ENCODE assay signal across 8 cellular contexts in the genomic region with DNA sequence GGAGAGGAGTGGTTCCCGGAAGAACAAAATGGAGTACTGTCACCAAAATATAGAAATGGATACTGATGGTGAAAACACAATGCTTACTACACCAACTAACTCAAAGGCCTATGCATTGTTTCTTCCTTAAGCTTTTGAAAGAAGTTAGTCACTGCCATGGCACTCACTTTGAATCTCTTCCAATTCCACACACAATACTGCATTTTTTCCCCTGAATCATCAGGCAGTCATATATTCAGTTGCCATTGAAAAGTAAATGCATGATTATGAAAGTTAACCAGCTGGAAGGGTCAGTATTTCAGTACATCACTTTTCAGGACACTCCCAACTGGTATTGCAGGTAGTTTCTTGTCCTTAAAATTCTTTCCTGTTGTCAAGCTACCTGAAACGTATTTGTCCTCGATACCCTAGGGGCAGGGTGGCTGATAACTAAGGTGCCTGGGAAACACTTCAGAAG. TPM values are rescaled to one million over a fixed set of nuclear protein-coding genes. Genes with fewer than 3 reads are reported as not detected.
DNase-seq lines count a peak whose midpoint lies in the region; ATAC-seq and TF ChIP-seq lines count a peak whose summit lies in the region.

No MANE protein-coding gene starts in this region.

- BruUV-seq in Caco-2 (replicated peaks; lab: Mats Ljungman, UMichigan), result no TSS peak

- peak overlapping the region; percentile 77 to 88 (median 84) for H3K27ac ChIP-seq in esophagus squamous epithelium

- no peak for ATAC-seq in GM18873 (IDR thresholded peaks at IDR 0.05; ENCODE audit: low FRiP score, unreplicated experiment)
- ATAC-seq in activated naive CD8-positive, alpha-beta T cell treated with anti-CD3 and anti-CD28 coated beads, Interleukin-2, amount 50 U/mL, for 24 hours, result no peak

- H3K36me3 ChIP-seq in esophagus squamous epithelium (no peaks in the 10 kb centered on the region), Caco-2 (ENCODE audit: control insufficient read depth, insufficient read depth, low read length) (no peaks in the 10 kb centered on the region)

- POLR2A ChIA-PET in Caco-2 (lab: Charles Lee), result no interaction called here

- H3K4me1 Mint-ChIP-seq in activated naive CD8-positive, alpha-beta T cell treated with anti-CD3 and anti-CD28 coated beads, Interleukin-2, amount 50 U/mL, for 24 hours, result peaks cover 15% of the 10 kb centered on the region
- H3K4me1 Mint-ChIP-seq in Caco-2 (ENCODE audit: low read depth, unreplicated experiment), result no peaks in the 10 kb centered on the region

- H3K4me1 ChIP-seq in esophagus squamous epithelium, result peaks cover 16 to 69% (median 36%) of the 10 kb centered on the region in 3 donors
- peaks cover 7% of the 10 kb centered on the region; the same call in 1 of the 2 replicates for H3K4me1 ChIP-seq in Caco-2

- H3K27ac Mint-ChIP-seq in activated naive CD8-positive, alpha-beta T cell treated with anti-CD3 and anti-CD28 coated beads, Interleukin-2, amount 50 U/mL, for 24 hours, result no peak overlapping the region
- H3K27ac Mint-ChIP-seq in Caco-2 (ENCODE audit: unreplicated experiment), result no peak overlapping the region

- CTCF ChIA-PET in Caco-2 (lab: Charles Lee), result no interaction called here

- no peak overlapping the region for H3K4me3 Mint-ChIP-seq in activated naive CD8-positive, alpha-beta T cell treated with anti-CD3 and anti-CD28 coated beads, Interleukin-2, amount 50 U/mL, for 24 hours
- no peak overlapping the region for H3K4me3 Mint-ChIP-seq in Caco-2 (ENCODE audit: unreplicated experiment)

- DNase-seq in AG08396 (ENCODE audit: low spot score) (peak; percentile 58), RKO (ENCODE audit: low spot score) (peak; percentile 89), esophagus squamous epithelium (lab: John Stamatoyannopoulos, UW) (no peak), pons (ENCODE audit: low spot score) (peak; percentile 93), Caco-2 (no peak)
- no peak for DNase-seq in activated CD8-positive, alpha-beta memory T cell treated with anti-CD3 and anti-CD28 coated beads, Interleukin-2, amount 50 U/mL, for 4 hours
- DNase-seq in activated naive CD8-positive, alpha-beta T cell treated with anti-CD3 and anti-CD28 coated beads, Interleukin-2, amount 50 U/mL, for 24 hours, result no peak

- peak overlapping the region in 1 of 4 donors; percentile 21 for H3K4me3 ChIP-seq in esophagus squamous epithelium
- no peak overlapping the region for H3K4me3 ChIP-seq in Caco-2 (ENCODE audit: low read depth, low read length)

- TF ChIP-seq POLR2A in esophagus squamous epithelium (IDR thresholded peaks at IDR 0.05), result no peak

- TF ChIP-seq CTCF in esophagus squamous epithelium (IDR thresholded peaks at IDR 0.05) (no peak), Caco-2 (IDR thresholded peaks at IDR 0.05; ENCODE audit: insufficient read depth in 1 of 2, low read depth in 1 of 2, low read length in 1 of 2, severe bottlenecking in 1 of 2, unreplicated experiment in 1 of 2) (no peak)

- no peaks in the 10 kb centered on the region for H3K36me3 Mint-ChIP-seq in activated naive CD8-positive, alpha-beta T cell treated with anti-CD3 and anti-CD28 coated beads, Interleukin-2, amount 50 U/mL, for 24 hours (ENCODE audit: low read depth)
- no peaks in the 10 kb centered on the region for H3K36me3 Mint-ChIP-seq in Caco-2 (ENCODE audit: insufficient read depth, unreplicated experiment)

- intact Hi-C loops in esophagus squamous epithelium (cut with DNase I), result no loop called here
- intact Hi-C loops in Caco-2 (cut with micrococcal nuclease; ENCODE audit: unreplicated experiment), result no loop called here

- no peaks in the 10 kb centered on the region for H3K9me3 Mint-ChIP-seq in activated naive CD8-positive, alpha-beta T cell treated with anti-CD3 and anti-CD28 coated beads, Interleukin-2, amount 50 U/mL, for 24 hours
- H3K9me3 Mint-ChIP-seq in Caco-2 (ENCODE audit: unreplicated experiment), result no peaks in the 10 kb centered on the region

- H3K27me3 ChIP-seq in esophagus squamous epithelium, result no peaks in the 10 kb centered on the region
- H3K27me3 ChIP-seq in Caco-2 (replicated peaks; ENCODE audit: control insufficient read depth, insufficient read depth, low read length), result no peaks in the 10 kb centered on the region

- H3K9me3 ChIP-seq in esophagus squamous epithelium (no peaks in the 10 kb centered on the region), Caco-2 (no peaks in the 10 kb centered on the region)

- H3K27me3 Mint-ChIP-seq in activated naive CD8-positive, alpha-beta T cell treated with anti-CD3 and anti-CD28 coated beads, Interleukin-2, amount 50 U/mL, for 24 hours, result no peaks in the 10 kb centered on the region
- H3K27me3 Mint-ChIP-seq in Caco-2 (ENCODE audit: insufficient read depth, unreplicated experiment), result no peaks in the 10 kb centered on the region

- 40 to 48% methylated on average over 3 of the region's 3 CpGs for WGBS in esophagus squamous epithelium, 2 donors

RNA-seq across cellular contexts. Expression of gene LRRFIP2, which starts 9.0 kb away (rescaled TPM):
- total RNA-seq in esophagus squamous epithelium, result 10 to 100 TPM; 50.0 to 99.7 (median 87.8) TPM
- 37.8 and 47.1 TPM in 2 replicates for total RNA-seq in Caco-2 (2022)

RNA-seq across cellular contexts. Expression of gene GOLGA4, which starts 59.7 kb away (rescaled TPM):
- total RNA-seq in esophagus squamous epithelium (10 to 100 TPM; 47.2 to 98.6 (median 76.8) TPM), Caco-2 (2022) (91.6 and 96.6 TPM in 2 replicates)

Comparison
In these comparisons a context has a peak if more than half of its experiments do, and no peak if none do; other contexts are left out.
1. DNase-seq: peak in AG08396 (single experiment), RKO (single experiment) and pons (single experiment); none in esophagus squamous epithelium (single experiment), activated CD8-positive, alpha-beta memory T cell treated with anti-CD3 and anti-CD28 coated beads, Interleukin-2, amount 50 U/mL, for 4 hours (single experiment), activated naive CD8-positive, alpha-beta T cell treated with anti-CD3 and anti-CD28 coated beads, Interleukin-2, amount 50 U/mL, for 24 hours (single experiment) and Caco-2 (0 of 2).